Comparison of ENCODE assay signal across 9 cellular contexts in genomic region chr17:81165246-81166032, GRCh38. TPM values are rescaled to one million over a fixed set of nuclear protein-coding genes. Genes with fewer than 3 reads are reported as not detected.
A peak's percentile ranks its signal among the peaks of the same experiment; 100 is the strongest.
DNase-seq lines count a peak whose midpoint lies in the region; ATAC-seq, FAIRE-seq and TF ChIP-seq lines count a peak whose summit lies in the region.
"Had no signal": no experiment of that assay in that cellular context is flagged by ENCODE, and none has a peak within 500 bp of the region (broad histone marks: within the 10 kb centered on the region; RNA-seq: fewer than 3 reads in every experiment).

TSS of gene PVALEF (plus strand) at chr17:81165507. CDS start at chr17:81181227, 15,720 bp downstream.

- no peak for FAIRE-seq in HepG2 (lab: Jason Lieb, UNC)
- FAIRE-seq: colon had no signal

- H3K27me3 ChIP-seq in HUES48 (ENCODE audit: control insufficient read depth, insufficient read depth, low read length) (peaks cover 8% of the 10 kb centered on the region), HepG2 (ENCODE audit: control insufficient read depth in 1 of 2, insufficient read depth in 2 of 2, low read length in 2 of 2) (no peaks in the 10 kb centered on the region), adrenal gland (peaks cover 6% of the 10 kb centered on the region)

- peak within 1 kb of the TSS; percentile 50; the same call in 1 of the 2 replicates for H3K4me3 ChIP-seq in HUES48 (ENCODE audit: low read depth, low read length)
- H3K4me3 ChIP-seq in HepG2 (replicated peaks in 1 of 3; ENCODE audit: insufficient read depth in 1 of 3, low read depth in 2 of 3, low read length in 3 of 3), result peak within 1 kb of the TSS; percentile 84 to 95 (median 95)
- peak within 1 kb of the TSS in 1 of 4 donors; percentile 41 for H3K4me3 ChIP-seq in adrenal gland

- TF ChIP-seq POLR2A in HepG2 (IDR thresholded peaks at IDR 0.05; ENCODE audit: insufficient read depth in 1 of 2, low read depth in 2 of 2, low read length in 2 of 2), result peak; percentile 73 to 79
- no peak for TF ChIP-seq POLR2A in adrenal gland (IDR thresholded peaks at IDR 0.05)

- H3K9me3 ChIP-seq in HUES48 (ENCODE audit: control insufficient read depth, insufficient read depth, low read length) (no peaks in the 10 kb centered on the region), HepG2 (ENCODE audit: low read length) (no peaks in the 10 kb centered on the region), adrenal gland (replicated peaks in 1 of 3) (no peaks in the 10 kb centered on the region)

- CTCF ChIA-PET in HepG2 (lab: Yijun Ruan, JAX; ENCODE audit: low intra/inter-chr PET ratio, low total read pairs), result no interaction called here

- H3K27ac Mint-ChIP-seq in brain, result peak within 1 kb of the TSS; percentile 58 to 94 (median 82)

- no peak for TF ChIP-seq CTCF in brain (conservative IDR thresholded peaks at IDR 0.05)
- TF ChIP-seq CTCF in HepG2 (CRISPR knock-in tag; IDR thresholded peaks at IDR 0.05), result peak; percentile 25
- TF ChIP-seq CTCF in adrenal gland (IDR thresholded peaks at IDR 0.05), result no peak

- no peaks in the 10 kb centered on the region for H3K79me2 ChIP-seq in HepG2 (ENCODE audit: insufficient read depth, low read length)

- H3K9me3 Mint-ChIP-seq in brain, result no peaks in the 10 kb centered on the region

- H3K4me1 ChIP-seq in HUES48 (ENCODE audit: control insufficient read depth, insufficient read depth, low read length) (no peaks in the 10 kb centered on the region), HepG2 (ENCODE audit: insufficient read depth, low read length) (peaks cover 39% of the 10 kb centered on the region), adrenal gland (replicated peaks in 1 of 2) (peaks cover 0 to 5% of the 10 kb centered on the region in 2 donors)

- peaks cover 6% of the 10 kb centered on the region for H3K27me3 Mint-ChIP-seq in brain

- under 1% methylated on average over 30 of the region's 46 CpGs for WGBS in HepG2 (ENCODE audit: low lambda C conversion rate)
- 19 to 63% (median 31%) methylated on average over 9 to 46 of the region's 46 CpGs for WGBS in adrenal gland, 4 donors

- ATAC-seq in HepG2, result peak; percentile 76

- H3K4me1 Mint-ChIP-seq in brain, result peaks cover 19% of the 10 kb centered on the region

- POLR2A ChIA-PET in HepG2 (lab: Yijun Ruan, JAX), result interaction anchor here (1.0 to 2.0 kb wide), 8 partner anchors 13 to 74 kb away, joined by 3 to 7 read pairs (median 4); partner anchors contain the start of genes CEP131, NDUFAF8 and TEPSIN

- DNase-seq in HepG2 (ENCODE audit: low spot score) (peak; percentile 48), substantia nigra (lab: John Stamatoyannopoulos, UW) (peak in 33 of 49 donors; percentile 44 to 84 (median 59)), NCI-H1092 treated with DMSO at 0.1 percent for 48 hours (lab: John Stamatoyannopoulos, UW) (no peak), NCI-H446 treated with DMSO at 0.1 percent for 48 hours (lab: John Stamatoyannopoulos, UW) (no peak), DMS153 treated with DMSO at 0.1 percent for 48 hours (lab: John Stamatoyannopoulos, UW; ENCODE audit: unreplicated experiment) (no peak), adrenal gland (no peak)

- TF ChIP-seq EP300 in HepG2 (IDR thresholded peaks at IDR 0.05; ENCODE audit: low read depth in 2 of 2, low read length in 2 of 2), result peak in 1 of 2 experiments; percentile 32; a peak in 1 of 4 replicates
- peak; percentile 60 for TF ChIP-seq EP300 in HepG2 (CRISPR knock-in tag; IDR thresholded peaks at IDR 0.05; ENCODE audit: borderline replicate concordance)

- H3K27ac ChIP-seq in HUES48 (ENCODE audit: low read depth, low read length) (no peak within 1 kb of the TSS), HepG2 (ENCODE audit: extremely low read length, insufficient read depth, low read length) (peak within 1 kb of the TSS; percentile 78), substantia nigra (ENCODE audit: low read depth, low read length, poor library complexity, severe bottlenecking) (peak within 1 kb of the TSS; percentile 98), adrenal gland (peak within 1 kb of the TSS in 2 of 5 donors; percentile 46 to 65)

- intact Hi-C loops in HepG2 (cut with micrococcal nuclease; ENCODE audit: unreplicated experiment) (no loop called here), adrenal gland (cut with DNase I) (no loop called here)

- no peaks in the 10 kb centered on the region for H3K36me3 ChIP-seq in HUES48 (ENCODE audit: control insufficient read depth, insufficient read depth, low read length)
- H3K36me3 ChIP-seq in HepG2 (replicated peaks in 1 of 2; ENCODE audit: control insufficient read depth in 1 of 2, insufficient read depth in 2 of 2, low read length in 2 of 2), result no peaks in the 10 kb centered on the region
- no peaks in the 10 kb centered on the region for H3K36me3 ChIP-seq in adrenal gland (replicated peaks in 1 of 2)

- no peaks in the 10 kb centered on the region for H3K36me3 Mint-ChIP-seq in brain

- no peaks in the 10 kb centered on the region for H4K20me1 ChIP-seq in HepG2 (ENCODE audit: insufficient read depth, low read length)

- peak within 1 kb of the TSS; percentile 86 for H3K4me2 ChIP-seq in HepG2 (ENCODE audit: low read depth, low read length)

- H3K4me3 Mint-ChIP-seq in brain, result peak within 1 kb of the TSS; percentile 52 to 81 (median 72)

- in situ Hi-C loops in HepG2 (cut with HindIII; ENCODE audit: extremely low pct_ligation_motif_present, low pct_unique_long_range_greater_than_20kb), result no loop called here

- H3K9ac ChIP-seq in HUES48 (ENCODE audit: low read depth, low read length), result no peak within 1 kb of the TSS
- peak within 1 kb of the TSS; percentile 86 for H3K9ac ChIP-seq in HepG2 (ENCODE audit: insufficient read depth, low read depth, low read length)

- H2AFZ ChIP-seq in HepG2 (ENCODE audit: low read length), result no peak within 1 kb of the TSS

- peak; percentile 57 for TF ChIP-seq RAD21 in HepG2 (CRISPR knock-in tag; IDR thresholded peaks at IDR 0.05)

- no TSS peak for BruUV-seq in HepG2 (replicated peaks; lab: Mats Ljungman, UMichigan)

TF ChIP-seq in HepG2, 621 proteins besides CTCF, POLR2A, EP300 and RAD21 (continues in another document):
- TF ChIP-seq ZFP62 (CRISPR knock-in tag; IDR thresholded peaks at IDR 0.05) (no peak), ZKSCAN5 (CRISPR knock-in tag; IDR thresholded peaks at IDR 0.05) (no peak), ZNF350 (CRISPR knock-in tag; IDR thresholded peaks at IDR 0.05; ENCODE audit: borderline replicate concordance, low read depth) (peak; percentile 77), ZBTB14 (CRISPR knock-in tag; IDR thresholded peaks at IDR 0.05) (peak; percentile 65), RFX5 (IDR thresholded peaks at IDR 0.05; ENCODE audit: low read depth, low read length) (peak; percentile 1; the same call in 1 of the 2 replicates), MTA1 (CRISPR knock-in tag; IDR thresholded peaks at IDR 0.05; ENCODE audit: borderline replicate concordance) (no peak), ZNF710 (CRISPR knock-in tag; IDR thresholded peaks at IDR 0.05; ENCODE audit: borderline replicate concordance) (no peak; the same call in 1 of the 2 replicates)

RNA-seq across cellular contexts. Expression of gene PVALEF, which starts in this region (rescaled TPM):
- polyA plus RNA-seq in brain (ENCODE audit: insufficient read depth, low read depth, low replicate concordance) (not detected), HepG2 (2011; rRNA removed) (0.18 and 0.24 TPM in 2 replicates), adrenal gland (not detected)
- total RNA-seq in HepG2 (2016; rRNA removed; fragmentation: Illumina TruSeq; extraction: Trizol) (0.18 TPM in 1 of 2 replicates, not detected in the other), adrenal gland (not detected)
- 0.40 and 0.53 TPM in 2 replicates for total RNA-seq in HepG2 (2016; cell fraction: cytosol; rRNA removed; fragmentation: Illumina TruSeq; extraction: Trizol; ENCODE audit: low read depth)
- 0.13 and 0.22 TPM in 2 replicates for total RNA-seq in HepG2 (2016; cell fraction: insoluble cytoplasmic fraction; rRNA removed; fragmentation: Illumina TruSeq; extraction: Trizol)
- 0.25 and 0.28 TPM in 2 replicates for total RNA-seq in HepG2 (2016; cell fraction: membrane; rRNA removed; fragmentation: Illumina TruSeq; extraction: Trizol)
- 0.28 TPM in 1 of 2 replicates, not detected in the other for total RNA-seq in HepG2 (2016; cell fraction: nucleus; rRNA removed; fragmentation: Illumina TruSeq; extraction: Trizol)
- polyA plus RNA-seq in HepG2 (2011; cell fraction: cytosol; rRNA removed), result 0.11 TPM in 1 of 2 replicates, not detected in the other
- 0.21 and 0.42 TPM in 2 replicates for polyA plus RNA-seq in HepG2 (2011; cell fraction: nucleus; rRNA removed)
- polyA plus RNA-seq in HepG2 (2012), result not detected in 2 replicates
- 0.29 and 0.34 TPM in 2 replicates for polyA plus RNA-seq in HepG2 (2016; cell fraction: cytosol; fragmentation: Illumina TruSeq; extraction: Trizol; ENCODE audit: low read depth)
- polyA plus RNA-seq in HepG2 (2016; cell fraction: insoluble cytoplasmic fraction; fragmentation: Illumina TruSeq; extraction: Trizol; ENCODE audit: low read depth), result 0.39 and 0.44 TPM in 2 replicates
- 0.14 and 0.19 TPM in 2 replicates for polyA plus RNA-seq in HepG2 (2016; cell fraction: membrane; fragmentation: Illumina TruSeq; extraction: Trizol; ENCODE audit: low read depth)
- polyA plus RNA-seq in HepG2 (2016; cell fraction: nucleus; fragmentation: Illumina TruSeq; extraction: Trizol; ENCODE audit: insufficient read depth, low read depth), result 0.36 TPM in 1 of 2 replicates, not detected in the other
- polyA minus RNA-seq in HepG2 (2011; rRNA and poly(A)+ RNA removed; ENCODE audit: low replicate concordance), result 0.09 and 0.18 TPM in 2 replicates
- polyA minus RNA-seq in HepG2 (2011; cell fraction: cytosol; rRNA and poly(A)+ RNA removed), result not detected in 2 replicates
- not detected in 2 replicates for polyA minus RNA-seq in HepG2 (2011; cell fraction: nucleus; rRNA and poly(A)+ RNA removed)

Comparison
In these comparisons a context has a peak if more than half of its experiments do, and no peak if none do; other contexts are left out.
1. Peak in DNase-seq, ATAC-seq, H3K4me3 ChIP-seq, H3K27ac ChIP-seq, H3K9ac ChIP-seq and H3K4me2 ChIP-seq in HepG2; RNA of the gene not detected or under 1 TPM.
2. DNase-seq: peak in substantia nigra (33 of 49); none in NCI-H1092 treated with DMSO at 0.1 percent for 48 hours (single experiment), NCI-H446 treated with DMSO at 0.1 percent for 48 hours (single experiment), DMS153 treated with DMSO at 0.1 percent for 48 hours (single experiment) and adrenal gland (0 of 7).
3. POLR2A ChIP-seq: peak in HepG2 (2 of 2); none in adrenal gland (0 of 2).